Comparison of ENCODE assay signal across 11 cellular contexts in the genomic region with DNA sequence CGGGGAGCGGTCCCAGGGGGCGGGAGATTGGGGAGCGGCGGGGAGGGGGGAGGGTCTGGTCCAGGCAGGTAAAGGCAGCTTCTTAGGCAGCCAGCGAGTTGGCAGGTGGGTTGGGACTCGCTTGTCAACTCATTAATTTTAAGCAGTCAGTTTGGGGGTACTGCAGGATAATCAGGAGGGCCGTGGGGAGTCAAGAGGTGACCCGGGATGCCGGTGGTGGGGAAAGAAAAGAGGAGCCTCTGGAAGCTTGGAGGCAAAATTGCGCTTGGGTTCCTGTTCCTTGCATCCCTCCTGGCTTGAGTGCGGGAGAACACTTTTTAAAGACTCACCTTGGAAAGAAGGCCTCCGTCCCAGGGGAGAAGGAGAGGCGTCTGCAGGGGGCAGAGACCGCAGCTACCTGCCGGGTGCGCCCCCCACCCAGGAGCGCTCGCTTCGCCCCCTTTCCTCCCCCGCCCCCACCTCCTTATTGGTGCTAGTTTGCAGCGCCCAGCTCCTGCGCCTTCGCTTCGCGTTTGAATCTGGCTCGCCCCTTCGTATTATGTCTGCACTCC. TPM values are rescaled to one million over a fixed set of nuclear protein-coding genes. Genes with fewer than 3 reads are reported as not detected.
DNase-seq lines count a peak whose midpoint lies in the region; ATAC-seq, FAIRE-seq and TF ChIP-seq lines count a peak whose summit lies in the region.
"Had no signal": no experiment of that assay in that cellular context is flagged by ENCODE, and none has a peak within 500 bp of the region (broad histone marks: within the 10 kb centered on the region; RNA-seq: fewer than 3 reads in every experiment).

A gene with protein sequence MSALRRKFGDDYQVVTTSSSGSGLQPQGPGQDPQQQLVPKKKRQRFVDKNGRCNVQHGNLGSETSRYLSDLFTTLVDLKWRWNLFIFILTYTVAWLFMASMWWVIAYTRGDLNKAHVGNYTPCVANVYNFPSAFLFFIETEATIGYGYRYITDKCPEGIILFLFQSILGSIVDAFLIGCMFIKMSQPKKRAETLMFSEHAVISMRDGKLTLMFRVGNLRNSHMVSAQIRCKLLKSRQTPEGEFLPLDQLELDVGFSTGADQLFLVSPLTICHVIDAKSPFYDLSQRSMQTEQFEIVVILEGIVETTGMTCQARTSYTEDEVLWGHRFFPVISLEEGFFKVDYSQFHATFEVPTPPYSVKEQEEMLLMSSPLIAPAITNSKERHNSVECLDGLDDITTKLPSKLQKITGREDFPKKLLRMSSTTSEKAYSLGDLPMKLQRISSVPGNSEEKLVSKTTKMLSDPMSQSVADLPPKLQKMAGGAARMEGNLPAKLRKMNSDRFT (plus strand): TSS at position 458 of the 551 bp plus-strand sequence. CDS start 81 bp downstream, at position 539.

- H2BK15ac ChIP-seq in H9 (ENCODE audit: low read depth, low read length), result no peak within 1 kb of the TSS

- H2AK5ac ChIP-seq in H9 (ENCODE audit: insufficient read length, low read length), result no peak within 1 kb of the TSS

- H3K4me3 Mint-ChIP-seq in H9, result peak within 1 kb of the TSS; percentile 73 to 89
- H3K4me3 Mint-ChIP-seq in activated naive CD8-positive, alpha-beta T cell treated with anti-CD3 and anti-CD28 coated beads, Interleukin-2, amount 10 ng/mL, durations not matched to agents 7 days and 5 days, result peak within 1 kb of the TSS; percentile 49

- dilution Hi-C loops in keratinocyte (cut with MboI; ENCODE audit: extremely low pct_ligation_motif_present, low sequenced_read_pairs), result no loop called here

- H3K23me2 ChIP-seq in H9 (ENCODE audit: insufficient read length, low read depth, low read length, poor library complexity, severe bottlenecking), result peaks cover 10% of the 10 kb centered on the region

- H3T11ph ChIP-seq in H9 (ENCODE audit: low read length), result no peak within 1 kb of the TSS

- H3K14ac ChIP-seq in H9 (ENCODE audit: insufficient read depth, low read length), result peak within 1 kb of the TSS; percentile 7; the same call in 1 of the 2 replicates

- no peak within 1 kb of the TSS for H2BK120ac ChIP-seq in H9 (ENCODE audit: low read depth, low read length, poor library complexity, severe bottlenecking)

- H3K4me3 ChIP-seq in keratinocyte (ENCODE audit: control insufficient read depth in 2 of 3, extremely low read depth in 1 of 3, insufficient read depth in 2 of 3, low read depth in 1 of 3, low read length in 3 of 3) (no peak within 1 kb of the TSS), skeletal muscle cell (ENCODE audit: low read depth, low read length) (peak within 1 kb of the TSS; percentile 40)
- H3K4me3 ChIP-seq: K562 had no signal

- H3K27me3 Mint-ChIP-seq in H9 (ENCODE audit: low read depth), result peaks cover 48% of the 10 kb centered on the region
- H3K27me3 Mint-ChIP-seq in activated naive CD8-positive, alpha-beta T cell treated with anti-CD3 and anti-CD28 coated beads, Interleukin-2, amount 10 ng/mL, durations not matched to agents 7 days and 5 days, result peaks cover 46% of the 10 kb centered on the region

- no peak within 1 kb of the TSS for H2BK12ac ChIP-seq in H9 (ENCODE audit: insufficient read length, low read depth, low read length)

- peak; percentile 31 for DNase-seq in H9
- no peak for DNase-seq in activated naive CD8-positive, alpha-beta T cell treated with anti-CD3 and anti-CD28 coated beads, Interleukin-2, amount 10 ng/mL, durations not matched to agents 7 days and 5 days
- no peak for DNase-seq in keratinocyte (ENCODE audit: low read depth, low spot score)
- no peak for DNase-seq in skeletal muscle cell (ENCODE audit: low read depth)
- DNase-seq in activated CD4-positive, CD25-positive, alpha-beta regulatory T cell treated with anti-CD3 and anti-CD28 coated beads, Interleukin-2, amount 50 U/mL, for 72 hours, result no peak
- DNase-seq in cerebellar nuclear complex (lab: John Stamatoyannopoulos, UW), result no peak
- no peak for DNase-seq in DMS114 treated with DMSO at 0.1 percent for 48 hours (lab: John Stamatoyannopoulos, UW; ENCODE audit: unreplicated experiment)
- DNase-seq: activated naive CD4-positive, alpha-beta T cell treated with anti-CD3 and anti-CD28 coated beads, Interleukin-2, amount 50 U/mL, for 16 hours; kidney glomerular epithelial cell had no signal

- no peaks in the 10 kb centered on the region for H3K4me1 ChIP-seq in H9 (ENCODE audit: insufficient read depth, low read length)
- no peaks in the 10 kb centered on the region for H3K4me1 ChIP-seq in keratinocyte (ENCODE audit: control insufficient read depth, extremely low read depth, insufficient read depth, low read length)

- no CpG with 5 or more reads among the region's 28 CpGs for WGBS in H9 (ENCODE audit: extremely low coverage, insufficient read length, low lambda C conversion rate)

- H3K27me3 ChIP-seq in H9 (ENCODE audit: insufficient read depth, low read length) (no peaks in the 10 kb centered on the region; the same call in 1 of the 2 replicates), keratinocyte (ENCODE audit: control insufficient read depth, extremely low read depth, insufficient read depth, low read length) (peaks cover 25% of the 10 kb centered on the region)

- H4K20me1 ChIP-seq in H9 (ENCODE audit: control insufficient read depth, insufficient read depth, insufficient read length) (no peaks in the 10 kb centered on the region), keratinocyte (ENCODE audit: control insufficient read depth, extremely low read depth, insufficient read depth, low read length) (no peaks in the 10 kb centered on the region)

- H3K79me1 ChIP-seq in H9 (ENCODE audit: insufficient read depth, low read depth, low read length, poor library complexity, severe bottlenecking), result no peaks in the 10 kb centered on the region

- H4K8ac ChIP-seq in H9 (replicated peaks; ENCODE audit: insufficient read length, low read depth, low read length), result no peak within 1 kb of the TSS

- H3K9me3 Mint-ChIP-seq in H9, result no peaks in the 10 kb centered on the region
- H3K9me3 Mint-ChIP-seq in activated naive CD8-positive, alpha-beta T cell treated with anti-CD3 and anti-CD28 coated beads, Interleukin-2, amount 10 ng/mL, durations not matched to agents 7 days and 5 days, result peaks cover 3% of the 10 kb centered on the region

- H3K23ac ChIP-seq in H9 (ENCODE audit: insufficient read length, low read depth, low read length), result no peak within 1 kb of the TSS

- H3K79me2 ChIP-seq in H9 (ENCODE audit: insufficient read depth, low read length) (no peaks in the 10 kb centered on the region), keratinocyte (ENCODE audit: control insufficient read depth, insufficient read depth, low read length) (no peaks in the 10 kb centered on the region)

- no peak for FAIRE-seq in keratinocyte (lab: Jason Lieb, UNC)
- FAIRE-seq: K562 had no signal

- peaks cover 0 to 2% (median 0%) of the 10 kb centered on the region in 3 experiments; a peak in 1 of 7 replicates for H3K36me3 Mint-ChIP-seq in H9 (ENCODE audit: insufficient read depth in 1 of 3, low read depth in 3 of 3)
- H3K36me3 Mint-ChIP-seq in activated naive CD8-positive, alpha-beta T cell treated with anti-CD3 and anti-CD28 coated beads, Interleukin-2, amount 10 ng/mL, durations not matched to agents 7 days and 5 days, result peaks cover 3% of the 10 kb centered on the region

- no peaks in the 10 kb centered on the region for H3K36me3 ChIP-seq in keratinocyte (ENCODE audit: control insufficient read depth in 2 of 2, extremely low read depth in 1 of 2, insufficient read depth in 2 of 2, low read length in 2 of 2)

- H3K18ac ChIP-seq in H9 (ENCODE audit: insufficient read length, low read depth, low read length), result no peak within 1 kb of the TSS

- H3K9me3 ChIP-seq in H9 (ENCODE audit: control insufficient read depth, low read depth, low read length) (no peaks in the 10 kb centered on the region), keratinocyte (ENCODE audit: control insufficient read depth, low read depth, low read length) (no peaks in the 10 kb centered on the region)

- H3K4me2 ChIP-seq in H9 (ENCODE audit: insufficient read depth, insufficient read length, low read length), result peak within 1 kb of the TSS; percentile 38
- no peak within 1 kb of the TSS for H3K4me2 ChIP-seq in keratinocyte (ENCODE audit: control insufficient read depth, extremely low read depth, insufficient read depth, low read depth, low read length)

- POLR2A ChIA-PET in activated naive CD8-positive, alpha-beta T cell treated with anti-CD3 and anti-CD28 coated beads, Interleukin-2, amount 10 ng/mL, durations not matched to agents 7 days and 5 days (lab: Charles Lee), result no interaction called here

- ATAC-seq in activated naive CD8-positive, alpha-beta T cell treated with anti-CD3 and anti-CD28 coated beads, Interleukin-2, amount 10 ng/mL, durations not matched to agents 7 days and 5 days (ENCODE audit: low read depth), result no peak
- ATAC-seq in GM18873 (IDR thresholded peaks at IDR 0.05; ENCODE audit: low FRiP score, unreplicated experiment), result no peak
- ATAC-seq: K562 had no signal

- no peak within 1 kb of the TSS for H4K5ac ChIP-seq in H9 (ENCODE audit: insufficient read length, low read depth, low read length)

- H3K4ac ChIP-seq in H9 (ENCODE audit: low read depth, low read length), result no peak within 1 kb of the TSS

- no peak within 1 kb of the TSS for H2AFZ ChIP-seq in H9 (ENCODE audit: low read length)
- peak within 1 kb of the TSS; percentile 30 for H2AFZ ChIP-seq in keratinocyte (ENCODE audit: control insufficient read depth, low read length)

- H3K4me1 Mint-ChIP-seq in H9, result peaks cover 12 to 17% of the 10 kb centered on the region in 2 experiments
- H3K4me1 Mint-ChIP-seq in activated naive CD8-positive, alpha-beta T cell treated with anti-CD3 and anti-CD28 coated beads, Interleukin-2, amount 10 ng/mL, durations not matched to agents 7 days and 5 days, result peaks cover 5% of the 10 kb centered on the region

- TF ChIP-seq CTCF in H9 (conservative IDR thresholded peaks at IDR 0.05) (no peak), keratinocyte (optimal IDR thresholded peaks at IDR 0.05 in 1 of 3, IDR thresholded peaks at IDR 0.05 in 1 of 3, conservative IDR thresholded peaks at IDR 0.05 in 1 of 3; ENCODE audit: extremely low read depth in 1 of 3, insufficient read depth in 2 of 3, low read length in 3 of 3) (no peak)

- H2BK20ac ChIP-seq in H9 (ENCODE audit: low read depth, low read length, poor library complexity, severe bottlenecking), result no peak within 1 kb of the TSS

- H3K9ac ChIP-seq in H9 (ENCODE audit: extremely low read depth, insufficient read length, low read length) (no peak within 1 kb of the TSS), keratinocyte (ENCODE audit: control insufficient read depth, extremely low read depth, insufficient read depth, low read length) (no peak within 1 kb of the TSS)

- no peak within 1 kb of the TSS for H3K27ac Mint-ChIP-seq in H9
- peak within 1 kb of the TSS; percentile 30 for H3K27ac Mint-ChIP-seq in activated naive CD8-positive, alpha-beta T cell treated with anti-CD3 and anti-CD28 coated beads, Interleukin-2, amount 10 ng/mL, durations not matched to agents 7 days and 5 days

- H3K27ac ChIP-seq in H9 (ENCODE audit: insufficient read length, low read depth, low read length) (no peak within 1 kb of the TSS), keratinocyte (ENCODE audit: control insufficient read depth, insufficient read depth, low read length) (no peak within 1 kb of the TSS)

- no peak within 1 kb of the TSS for H4K91ac ChIP-seq in H9 (ENCODE audit: insufficient read length, low read depth, low read length)

- no peak within 1 kb of the TSS for H2BK5ac ChIP-seq in H9 (ENCODE audit: insufficient read length, low read length)

- H3K56ac ChIP-seq in H9 (ENCODE audit: insufficient read length, low read depth, low read length), result no peak within 1 kb of the TSS

- no peaks in the 10 kb centered on the region for H3K9me1 ChIP-seq in keratinocyte (ENCODE audit: control insufficient read depth, extremely low read depth, insufficient read depth, low read length)

RNA-seq across cellular contexts. Expression of the gene that starts here (rescaled TPM):
- 0.11 TPM in 1 of 2 replicates, not detected in the other for total RNA-seq in H9 (2021)
- total RNA-seq in activated naive CD8-positive, alpha-beta T cell treated with anti-CD3 and anti-CD28 coated beads, Interleukin-2, amount 10 ng/mL, durations not matched to agents 7 days and 5 days, result not detected
- not detected in 3 replicates for polyA plus RNA-seq in keratinocyte
- polyA plus RNA-seq in keratinocyte (2011; ENCODE audit: low read depth), result not detected
- not detected in 2 replicates for polyA plus RNA-seq in keratinocyte (2011; cell fraction: cytosol; rRNA removed)
- not detected in 2 replicates for polyA plus RNA-seq in keratinocyte (2011; cell fraction: nucleus; rRNA removed)
- not detected in 2 replicates for polyA plus RNA-seq in keratinocyte (2012; ENCODE audit: low replicate concordance)
- polyA minus RNA-seq in keratinocyte, result not detected in 3 replicates
- not detected for polyA minus RNA-seq in keratinocyte (2011; cell fraction: cytosol; rRNA and poly(A)+ RNA removed)
- not detected in 2 replicates for polyA minus RNA-seq in keratinocyte (2011; cell fraction: nucleus; rRNA and poly(A)+ RNA removed)
- total RNA-seq: K562 had no signal
- polyA plus RNA-seq: K562 had no signal

Comparison
In these comparisons a context has a peak if more than half of its experiments do, and no peak if none do; other contexts are left out.
1. Peak in DNase-seq and H3K4me2 ChIP-seq in H9; RNA of the gene not detected or under 1 TPM.